ENCODE assay signal across 8 cellular contexts in the genomic region with DNA sequence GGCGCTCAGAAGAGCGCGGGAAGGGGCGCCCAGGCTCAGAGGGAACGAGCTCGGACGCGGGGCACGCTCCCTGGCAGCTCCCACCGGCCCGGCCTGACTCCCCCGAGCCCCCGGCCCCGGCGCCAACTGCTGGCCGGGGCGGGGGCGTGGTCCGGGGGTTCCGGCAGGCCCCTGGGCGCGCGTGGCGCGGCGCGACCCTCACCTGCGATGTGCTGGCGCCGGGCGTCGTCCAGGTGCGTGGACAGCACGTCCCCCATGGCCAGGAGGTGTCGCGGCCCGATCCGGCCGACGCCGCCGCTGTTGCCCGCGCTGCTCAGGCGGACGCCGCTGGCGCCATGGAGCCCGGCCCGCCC. TPM values are rescaled to one million over a fixed set of nuclear protein-coding genes. Genes with fewer than 3 reads are reported as not detected.
DNase-seq lines count a peak whose midpoint lies in the region; ATAC-seq, FAIRE-seq and TF ChIP-seq lines count a peak whose summit lies in the region.

No MANE protein-coding gene starts in this region.

- no peaks in the 10 kb centered on the region; the same call in 1 of the 2 replicates for H3K79me2 ChIP-seq in H9 (ENCODE audit: insufficient read depth, low read length)

- no peaks in the 10 kb centered on the region; a peak in 1 of 5 replicates for H3K9me3 Mint-ChIP-seq in H9

- no peak overlapping the region for H2BK120ac ChIP-seq in H9 (ENCODE audit: low read depth, low read length, poor library complexity, severe bottlenecking)

- H2AFZ ChIP-seq in H9 (ENCODE audit: low read length) = no peak overlapping the region

- no CpG with 5 or more reads among the region's 50 CpGs for WGBS in H9 (ENCODE audit: extremely low coverage, insufficient read length, low lambda C conversion rate)
- WGBS in heart right ventricle, 2 donors = 1% methylated on average over 37 to 50 of the region's 50 CpGs
- 0 to 2% (median 1%) methylated on average over 8 to 50 of the region's 50 CpGs for WGBS in small intestine, 3 donors

- no peak overlapping the region for H3K56ac ChIP-seq in H9 (ENCODE audit: insufficient read length, low read depth, low read length)

- no peak overlapping the region for H2BK20ac ChIP-seq in H9 (ENCODE audit: low read depth, low read length, poor library complexity, severe bottlenecking)

- no peak overlapping the region for H2BK15ac ChIP-seq in H9 (ENCODE audit: low read depth, low read length)

- no peak overlapping the region for H2BK5ac ChIP-seq in H9 (ENCODE audit: insufficient read length, low read length)

- H3K4me3 ChIP-seq in SJSA1 = peak overlapping the region; percentile 98
- peak overlapping the region; percentile 59 to 93 (median 88) for H3K4me3 ChIP-seq in heart right ventricle
- peak overlapping the region; percentile 77 to 91 for H3K4me3 ChIP-seq in small intestine (ENCODE audit: low read depth in 1 of 2, low read length in 2 of 2)

- H3K27me3 Mint-ChIP-seq in H9 (ENCODE audit: low read depth) = peaks cover 13% of the 10 kb centered on the region

- no peak overlapping the region for H3T11ph ChIP-seq in H9 (ENCODE audit: low read length)

- no peak overlapping the region for H2AK5ac ChIP-seq in H9 (ENCODE audit: insufficient read length, low read length)

- H3K4me3 Mint-ChIP-seq in H9 = peak overlapping the region; percentile 60 to 85

- H3K27me3 ChIP-seq in H9 (ENCODE audit: insufficient read depth, low read length) (no peaks in the 10 kb centered on the region), SJSA1 (replicated peaks) (no peaks in the 10 kb centered on the region), heart right ventricle (peaks cover 0 to 8% (median 0%) of the 10 kb centered on the region in 7 donors), small intestine (ENCODE audit: control insufficient read depth in 2 of 2, insufficient read depth in 2 of 2, low read length in 2 of 2) (no peaks in the 10 kb centered on the region)

- H3K36me3 ChIP-seq in SJSA1 (peaks cover 39% of the 10 kb centered on the region), heart right ventricle (peaks cover 0 to 25% (median 0%) of the 10 kb centered on the region in 9 donors), small intestine (ENCODE audit: control insufficient read depth in 2 of 2, insufficient read depth in 2 of 2, low read length in 2 of 2) (no peaks in the 10 kb centered on the region)

- peak overlapping the region; percentile 45 for H3K9ac ChIP-seq in H9 (ENCODE audit: extremely low read depth, insufficient read length, low read length)

- peaks cover 26 to 39% of the 10 kb centered on the region in 2 experiments for H3K4me1 Mint-ChIP-seq in H9

- H3K14ac ChIP-seq in H9 (ENCODE audit: insufficient read depth, low read length) = no peak overlapping the region

- no peak for FAIRE-seq in small intestine (lab: Jason Lieb, UNC)

- peak in 4 of 8 donors; percentile 1 to 5 (median 2) for ATAC-seq in heart right ventricle
- ATAC-seq in HG03097 (IDR thresholded peaks at IDR 0.05; ENCODE audit: low FRiP score, unreplicated experiment) = no peak

- H3K36me3 Mint-ChIP-seq in H9 (ENCODE audit: insufficient read depth in 1 of 3, low read depth in 3 of 3) = peaks cover 0 to 2% (median 0%) of the 10 kb centered on the region in 3 experiments; a peak in 3 of 7 replicates

- H3K23me2 ChIP-seq in H9 (ENCODE audit: insufficient read length, low read depth, low read length, poor library complexity, severe bottlenecking) = peaks cover 18% of the 10 kb centered on the region

- H3K9me3 ChIP-seq in H9 (ENCODE audit: control insufficient read depth, low read depth, low read length) (no peaks in the 10 kb centered on the region), SJSA1 (replicated peaks) (no peaks in the 10 kb centered on the region), heart right ventricle (no peaks in the 10 kb centered on the region), small intestine (ENCODE audit: control insufficient read depth, low read depth) (no peaks in the 10 kb centered on the region)

- H4K20me1 ChIP-seq in H9 (ENCODE audit: control insufficient read depth, insufficient read depth, insufficient read length) = no peaks in the 10 kb centered on the region

- H4K91ac ChIP-seq in H9 (ENCODE audit: insufficient read length, low read depth, low read length) = no peak overlapping the region

- H4K8ac ChIP-seq in H9 (replicated peaks; ENCODE audit: insufficient read length, low read depth, low read length) = no peak overlapping the region

- H3K4me2 ChIP-seq in H9 (ENCODE audit: insufficient read depth, insufficient read length, low read length) = peak overlapping the region; percentile 67

- no peak overlapping the region for H3K18ac ChIP-seq in H9 (ENCODE audit: insufficient read length, low read depth, low read length)

- no peak overlapping the region for H3K27ac Mint-ChIP-seq in H9

- H3K4ac ChIP-seq in H9 (ENCODE audit: low read depth, low read length) = no peak overlapping the region

- peaks cover 4% of the 10 kb centered on the region for H3K79me1 ChIP-seq in H9 (ENCODE audit: insufficient read depth, low read depth, low read length, poor library complexity, severe bottlenecking)

- no peak overlapping the region for H3K27ac ChIP-seq in H9 (ENCODE audit: insufficient read length, low read depth, low read length)
- peak overlapping the region; percentile 53 for H3K27ac ChIP-seq in SJSA1
- peak overlapping the region; percentile 71 to 96 (median 92) for H3K27ac ChIP-seq in heart right ventricle
- H3K27ac ChIP-seq in small intestine (ENCODE audit: low read depth in 1 of 2, low read length in 1 of 2) = peak overlapping the region; percentile 86 to 94

- no peak overlapping the region for H2BK12ac ChIP-seq in H9 (ENCODE audit: insufficient read length, low read depth, low read length)

- no peak for TF ChIP-seq CTCF in H9 (conservative IDR thresholded peaks at IDR 0.05)
- TF ChIP-seq CTCF in heart right ventricle (IDR thresholded peaks at IDR 0.05) = no peak

- H3K4me1 ChIP-seq in H9 (ENCODE audit: insufficient read depth, low read length) (peaks cover 4% of the 10 kb centered on the region; the same call in 1 of the 2 replicates), SJSA1 (replicated peaks) (peaks cover 48% of the 10 kb centered on the region), heart right ventricle (peaks cover 4 to 67% (median 41%) of the 10 kb centered on the region in 9 donors), small intestine (ENCODE audit: control insufficient read depth in 2 of 2, insufficient read depth in 1 of 2, low read depth in 1 of 2, low read length in 1 of 2) (no peaks in the 10 kb centered on the region)

- intact Hi-C loops in heart right ventricle (cut with DNase I) = loop anchor here in 5 of 10 donors (2.0 to 5.0 kb wide), 4 partner anchors 36 to 46 kb away; no protein-coding TSS in a partner anchor

- no peak overlapping the region for H3K23ac ChIP-seq in H9 (ENCODE audit: insufficient read length, low read depth, low read length)

- DNase-seq in H9 (peak; percentile 51), SJSA1 (ENCODE audit: low read depth in 1 of 2, low spot score in 2 of 2) (no peak), heart right ventricle (no peak), small intestine (no peak), pons (ENCODE audit: low spot score) (no peak), NAMALWA (ENCODE audit: low spot score) (no peak), NCI-H2081 (lab: John Stamatoyannopoulos, UW) (no peak)

- no peak overlapping the region for H4K5ac ChIP-seq in H9 (ENCODE audit: insufficient read length, low read depth, low read length)

RNA-seq across cellular contexts. Expression of a gene that starts 43.5 kb away (rescaled TPM):
- total RNA-seq in H9 (2021) (22.1 and 22.3 TPM in 2 replicates), heart right ventricle (10 to 100 TPM; 36.8 to 59.2 (median 49.4) TPM)
- 18.4 and 72.6 TPM in 2 replicates for total RNA-seq in SJSA1 (2014; rRNA removed; shearing (Covaris generic))
- polyA plus RNA-seq in heart right ventricle (10 to 100 TPM; 14.4 to 16.5 TPM), small intestine (10 to 100 TPM in 1 of 3 donors, 1 to 10 TPM in 1, under 1 TPM in 1; 0.89 to 14.3 (median 1.9) TPM)
